9 cellular contexts compared by ENCODE assay signal in genomic region chr15:92881570-92881837, GRCh38. TPM values are rescaled to one million over a fixed set of nuclear protein-coding genes. Genes with fewer than 3 reads are reported as not detected.
A peak's percentile ranks its signal among the peaks of the same experiment; 100 is the strongest.
DNase-seq lines count a peak whose midpoint lies in the region; ATAC-seq and TF ChIP-seq lines count a peak whose summit lies in the region.
"Had no signal": no experiment of that assay in that cellular context is flagged by ENCODE, and none has a peak within 500 bp of the region (broad histone marks: within the 10 kb centered on the region; RNA-seq: fewer than 3 reads in every experiment).

No MANE protein-coding gene starts in this region.

- H3K4me1 ChIP-seq in heart right ventricle (peaks cover 8 to 49% (median 39%) of the 10 kb centered on the region in 9 donors), breast epithelium (peaks cover 5 to 6% of the 10 kb centered on the region in 2 donors), muscle layer of duodenum (ENCODE audit: control insufficient read depth in 1 of 2, insufficient read depth in 2 of 2, low read length in 2 of 2) (peaks cover 0 to 15% of the 10 kb centered on the region in 2 donors), aorta (ENCODE audit: control insufficient read depth in 1 of 2, insufficient read depth in 2 of 2, low read length in 2 of 2) (no peaks in the 10 kb centered on the region)

- peak overlapping the region; percentile 53 to 100 (median 92) for H3K27ac ChIP-seq in heart right ventricle
- H3K27ac ChIP-seq in breast epithelium, result peak overlapping the region; percentile 100
- peak overlapping the region; percentile 97 for H3K27ac ChIP-seq in muscle layer of duodenum (ENCODE audit: low read length)
- peak overlapping the region; percentile 94 to 99 for H3K27ac ChIP-seq in aorta (ENCODE audit: low read depth in 1 of 2, low read length in 2 of 2)

- no peaks in the 10 kb centered on the region for H3K27me3 ChIP-seq in heart right ventricle
- H3K27me3 ChIP-seq in breast epithelium, result no peaks in the 10 kb centered on the region
- no peaks in the 10 kb centered on the region for H3K27me3 ChIP-seq in muscle layer of duodenum (ENCODE audit: low read depth, low read length)
- no peaks in the 10 kb centered on the region for H3K27me3 ChIP-seq in aorta (ENCODE audit: control insufficient read depth in 1 of 2, insufficient read depth in 2 of 2, low read length in 1 of 2)

- intact Hi-C loops in heart right ventricle (cut with DNase I), result loop anchor here in 6 of 10 donors (2.0 to 10.0 kb wide), 5 partner anchors 36 to 71 kb away; no protein-coding TSS in a partner anchor
- intact Hi-C loops in Right ventricle myocardium inferior (cut with DNase I), result loop anchor here (5.0 kb wide), 1 partner anchor 36 kb away; no protein-coding TSS in a partner anchor
- intact Hi-C loops in breast epithelium (cut with DNase I; ENCODE audit: low total_unique reads), result no loop called here
- intact Hi-C loops in aorta (cut with DNase I), result loop anchor here in 1 of 2 donors (5.0 kb wide), 2 partner anchors 36 to 69 kb away; no protein-coding TSS in a partner anchor

- peak overlapping the region in 8 of 10 donors; percentile 30 to 57 (median 52) for H3K4me3 ChIP-seq in heart right ventricle
- H3K4me3 ChIP-seq in breast epithelium, result peak overlapping the region; percentile 37 to 98 (median 96)
- peak overlapping the region; percentile 46 to 48 for H3K4me3 ChIP-seq in muscle layer of duodenum (ENCODE audit: low read depth in 1 of 2, low read length in 2 of 2)
- H3K4me3 ChIP-seq in aorta (ENCODE audit: low read length in 2 of 2), result peak overlapping the region; percentile 37 to 75

- ATAC-seq in heart right ventricle (no peak), Right ventricle myocardium inferior (no peak), aorta (ENCODE audit: low FRiP score) (no peak)

- WGBS in heart right ventricle, 2 donors, result 16 to 49% methylated on average over 5 of the region's 5 CpGs
- 7 to 15% methylated on average over 5 of the region's 5 CpGs for WGBS in aorta, 2 donors

- H3K9me3 ChIP-seq in heart right ventricle (no peaks in the 10 kb centered on the region), breast epithelium (no peaks in the 10 kb centered on the region), muscle layer of duodenum (ENCODE audit: control insufficient read depth in 1 of 2, low read length in 2 of 2) (no peaks in the 10 kb centered on the region), aorta (ENCODE audit: control insufficient read depth, low read length) (no peaks in the 10 kb centered on the region)

- DNase-seq in heart right ventricle (no peak), Right ventricle myocardium inferior (ENCODE audit: missing footprints) (no peak), breast epithelium (ENCODE audit: low spot score in 2 of 2) (no peak), aorta (no peak), SIG-M5 (lab: John Stamatoyannopoulos, UW) (no peak), middle frontal gyrus (ENCODE audit: extremely low spot score, low spot score) (no peak)
- DNase-seq in activated CD8-positive, alpha-beta memory T cell treated with anti-CD3 and anti-CD28 coated beads for 24 hours, result no peak
- DNase-seq: DMS153 had no signal

- TF ChIP-seq POLR2A in breast epithelium (IDR thresholded peaks at IDR 0.05), result no peak

- no peak for TF ChIP-seq CTCF in heart right ventricle (IDR thresholded peaks at IDR 0.05)
- TF ChIP-seq CTCF in breast epithelium (IDR thresholded peaks at IDR 0.05), result peak in 1 of 3 donors; percentile 12

- H3K36me3 ChIP-seq in heart right ventricle (peaks cover 0 to 13% (median 0%) of the 10 kb centered on the region in 9 donors), breast epithelium (no peaks in the 10 kb centered on the region), muscle layer of duodenum (ENCODE audit: control insufficient read depth in 1 of 2, insufficient read depth in 2 of 2, low read length in 2 of 2) (peaks cover 9 to 10% of the 10 kb centered on the region in 2 donors), aorta (ENCODE audit: control insufficient read depth in 1 of 2, insufficient read depth in 2 of 2, low read length in 1 of 2) (no peaks in the 10 kb centered on the region)

RNA-seq across cellular contexts. Expression of gene CHD2, which starts 18.6 kb away (rescaled TPM):
- total RNA-seq in heart right ventricle, result 10 to 100 TPM; 38.0 to 74.0 (median 56.3) TPM
- 10 to 100 TPM; 12.2 to 41.7 TPM for polyA plus RNA-seq in heart right ventricle
- total RNA-seq in Right ventricle myocardium inferior, result 45.9 TPM
- total RNA-seq in breast epithelium, result 100 to 1,000 TPM; 137 to 215 (median 197) TPM
- total RNA-seq in aorta, result 100 to 1,000 TPM; 120 to 144 TPM
- 10 to 100 TPM; 38.0 to 42.6 TPM for polyA plus RNA-seq in aorta
